ENCODE assay signal across 1 cellular context in the genomic region with DNA sequence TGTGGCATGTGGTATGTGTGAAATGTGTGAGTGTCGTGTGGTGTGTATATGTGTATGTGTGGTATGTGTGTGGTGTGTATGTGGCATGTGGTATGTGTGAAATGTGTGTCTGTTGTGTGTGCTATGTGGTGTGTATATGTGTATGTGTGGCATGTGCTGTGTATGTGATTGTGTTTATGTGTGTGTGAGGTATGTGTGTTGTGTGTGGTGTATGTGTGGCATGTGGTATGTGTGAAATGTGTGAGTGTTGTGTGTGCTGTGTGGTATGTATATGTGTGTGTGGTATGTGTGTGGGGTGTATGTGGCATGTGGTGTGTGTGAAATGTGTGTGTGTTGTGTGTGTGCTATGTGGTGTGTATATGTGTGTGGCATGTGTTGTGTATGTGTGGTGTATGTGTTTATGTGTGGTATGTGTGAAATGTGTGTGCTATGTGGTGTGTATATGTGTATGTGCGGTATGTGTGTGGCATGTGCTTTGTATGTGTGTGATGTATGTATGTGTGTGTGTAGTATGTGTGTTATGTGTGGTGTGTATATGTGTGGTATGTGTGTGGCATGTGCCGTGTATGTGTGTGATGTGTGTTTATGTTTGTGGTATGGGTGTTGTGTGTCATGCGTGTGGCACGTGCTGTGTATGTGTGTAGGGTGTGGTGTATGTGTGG.
TF ChIP-seq lines count a peak whose summit lies in the region.

No MANE protein-coding gene starts in this region.

TF ChIP-seq in HEK293, 187 proteins besides CTCF, POLR2A, EP300 and RAD21 (continued from another document):
- TF ChIP-seq ZNF433 (tag by site-specific recombination; IDR thresholded peaks at IDR 0.05; ENCODE audit: low read depth): no peak
- 0 out of 2 replicates have a peak, but pooled peaks have one; percentile 35 for TF ChIP-seq ZNF211 (tag by site-specific recombination; IDR thresholded peaks at IDR 0.05; ENCODE audit: low read depth)
- TF ChIP-seq ZNF785 (tag by site-specific recombination; IDR thresholded peaks at IDR 0.05): 0 out of 2 replicates have a peak, but pooled peaks have one; percentile 21
- 0 out of 2 replicates have a peak, but pooled peaks have one; percentile 7 for TF ChIP-seq ZNF140 (tag by site-specific recombination; IDR thresholded peaks at IDR 0.05)
- TF ChIP-seq ZNF311 (tag by site-specific recombination; IDR thresholded peaks at IDR 0.05; ENCODE audit: borderline replicate concordance): peak; percentile 65; the same call in 1 of the 2 replicates
- 0 out of 2 replicates have a peak, but pooled peaks have one; percentile 35 for TF ChIP-seq KLF16 (tag by site-specific recombination; IDR thresholded peaks at IDR 0.05)
- TF ChIP-seq, protein P1, sequence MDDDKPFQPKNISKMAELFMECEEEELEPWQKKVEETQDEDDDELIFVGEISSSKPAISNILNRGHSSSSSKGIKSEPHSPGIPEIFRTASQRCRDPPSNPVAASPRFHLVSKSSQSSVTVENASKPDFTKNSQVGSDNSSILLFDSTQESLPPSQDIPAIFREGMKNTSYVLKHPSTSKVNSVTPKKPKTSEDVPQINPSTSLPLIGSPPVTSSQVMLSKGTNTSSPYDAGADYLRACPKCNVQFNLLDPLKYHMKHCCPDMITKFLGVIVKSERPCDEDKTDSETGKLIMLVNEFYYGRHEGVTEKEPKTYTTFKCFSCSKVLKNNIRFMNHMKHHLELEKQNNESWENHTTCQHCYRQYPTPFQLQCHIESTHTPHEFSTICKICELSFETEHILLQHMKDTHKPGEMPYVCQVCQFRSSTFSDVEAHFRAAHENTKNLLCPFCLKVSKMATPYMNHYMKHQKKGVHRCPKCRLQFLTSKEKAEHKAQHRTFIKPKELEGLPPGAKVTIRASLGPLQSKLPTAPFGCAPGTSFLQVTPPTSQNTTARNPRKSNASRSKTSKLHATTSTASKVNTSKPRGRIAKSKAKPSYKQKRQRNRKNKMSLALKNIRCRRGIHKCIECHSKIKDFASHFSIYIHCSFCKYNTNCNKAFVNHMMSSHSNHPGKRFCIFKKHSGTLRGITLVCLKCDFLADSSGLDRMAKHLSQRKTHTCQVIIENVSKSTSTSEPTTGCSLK (tag by site-specific recombination; IDR thresholded peaks at IDR 0.05): 0 out of 2 replicates have a peak, but pooled peaks have one; percentile 45
- TF ChIP-seq ZNF843 (tag by site-specific recombination; IDR thresholded peaks at IDR 0.05): 0 out of 2 replicates have a peak, but pooled peaks have one; percentile 19
- peak; percentile 15; the same call in 1 of the 2 replicates for TF ChIP-seq ZBTB20 (tag by site-specific recombination; IDR thresholded peaks at IDR 0.05)
- TF ChIP-seq ZSCAN16 (tag by site-specific recombination; IDR thresholded peaks at IDR 0.05): 0 out of 2 replicates have a peak, but pooled peaks have one; percentile 25
- TF ChIP-seq ZNF274 (IDR thresholded peaks at IDR 0.05; ENCODE audit: low read length): no peak
- TF ChIP-seq ZNF274 (tag by site-specific recombination; IDR thresholded peaks at IDR 0.05; ENCODE audit: borderline replicate concordance): peak; percentile 24; the same call in 1 of the 2 replicates
- TF ChIP-seq ZNF791 (tag by site-specific recombination; IDR thresholded peaks at IDR 0.05): peak; percentile 11; the same call in 1 of the 2 replicates
